ENCODE assay signal across 8 cellular contexts in genomic region chr12:63276537-63277365, GRCh38.
A peak's percentile ranks its signal among the peaks of the same experiment; 100 is the strongest.
DNase-seq lines count a peak whose midpoint lies in the region; ATAC-seq and TF ChIP-seq lines count a peak whose summit lies in the region.

No MANE protein-coding gene starts in this region.

- no peak overlapping the region for H3K9ac ChIP-seq in parathyroid adenoma

- ATAC-seq in GM19455 (IDR thresholded peaks at IDR 0.05; ENCODE audit: unreplicated experiment) (peak; percentile 89), HG03469 (IDR thresholded peaks at IDR 0.05; ENCODE audit: unreplicated experiment) (peak; percentile 83), GM19397 (IDR thresholded peaks at IDR 0.05; ENCODE audit: unreplicated experiment) (no peak)

- peak; percentile 68 for TF ChIP-seq CTCF in parathyroid adenoma (IDR thresholded peaks at IDR 0.05)

- H3K4me1 ChIP-seq in parathyroid adenoma: no peaks in the 10 kb centered on the region

- peak; percentile 10 for DNase-seq in NCI-H1436 (lab: John Stamatoyannopoulos, UW)
- DNase-seq in NCI-H1436 treated with DMSO at 0.1 percent for 48 hours (lab: John Stamatoyannopoulos, UW): no peak
- peak; percentile 33 for DNase-seq in NCI-H748 treated with DMSO at 0.1 percent for 48 hours (lab: John Stamatoyannopoulos, UW)
- peak; percentile 68 for DNase-seq in dermis blood vessel endothelial cell

- H3K4me3 ChIP-seq in parathyroid adenoma (ENCODE audit: low read depth, low read length): no peak overlapping the region

- H3K27ac ChIP-seq in parathyroid adenoma: no peak overlapping the region

- H3K36me3 ChIP-seq in parathyroid adenoma (ENCODE audit: control insufficient read depth, insufficient read depth, low read length): no peaks in the 10 kb centered on the region

- peak overlapping the region; percentile 43 for H3K4me2 ChIP-seq in parathyroid adenoma (ENCODE audit: low read length)

- no peaks in the 10 kb centered on the region for H3K79me2 ChIP-seq in parathyroid adenoma

- no peaks in the 10 kb centered on the region for H3K27me3 ChIP-seq in parathyroid adenoma (ENCODE audit: control insufficient read depth, insufficient read depth, low read length)

- H2AFZ ChIP-seq in parathyroid adenoma: no peak overlapping the region

- no peaks in the 10 kb centered on the region for H3K9me3 ChIP-seq in parathyroid adenoma (ENCODE audit: control insufficient read depth, low read length)
